Comparison of ENCODE assay signal across 7 cellular contexts in the genomic region with DNA sequence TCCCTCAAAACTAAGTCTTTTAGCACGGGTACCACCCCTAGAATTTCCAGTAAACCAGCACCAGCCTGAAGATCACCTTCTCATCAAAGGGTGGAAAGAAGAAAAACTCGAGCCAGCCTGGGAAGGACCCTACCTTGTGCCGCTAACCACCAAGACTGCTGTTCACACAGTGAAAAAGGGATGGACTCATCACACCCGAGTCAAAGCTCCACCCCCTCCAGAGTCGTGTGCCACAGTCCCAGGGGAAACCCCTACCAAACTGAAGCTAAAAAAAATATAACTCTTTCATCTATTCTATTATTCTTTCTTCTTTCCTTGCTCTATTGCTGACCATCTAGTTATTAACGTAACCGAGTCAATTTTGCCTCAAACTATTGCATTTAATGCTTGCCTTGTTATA. TPM values are rescaled to one million over a fixed set of nuclear protein-coding genes. Genes with fewer than 3 reads are reported as not detected.
"Had no signal": no experiment of that assay in that cellular context is flagged by ENCODE, and none has a peak within 500 bp of the region (broad histone marks: within the 10 kb centered on the region; RNA-seq: fewer than 3 reads in every experiment).

No MANE protein-coding gene starts in this region.

RNA-seq across cellular contexts. Expression of a gene that starts 13.2 kb away (rescaled TPM):
- total RNA-seq: activated CD4-positive, alpha-beta memory T cell treated with anti-CD3 and anti-CD28 coated beads for 36 hours; activated CD4-positive, alpha-beta T cell treated with anti-CD3 and anti-CD28 coated beads, Interleukin-2, amount 10 ng/mL, durations not matched to agents 24 days and 14 days; activated T-cell treated with anti-CD3 and anti-CD28 coated beads, Interleukin-2, amount 50 U/mL, for 72 hours; T-helper 1 cell treated with Interleukin-12 subunit alpha and Interleukin-12 subunit beta and Interleukin-4 antibody, amounts not matched to agents 30 ng/mL and 1 ng/mL, for 36 hours had no signal

RNA-seq across cellular contexts. Expression of a gene that starts 56.6 kb away (rescaled TPM):
- total RNA-seq: activated CD4-positive, alpha-beta memory T cell treated with anti-CD3 and anti-CD28 coated beads for 36 hours; activated CD4-positive, alpha-beta T cell treated with anti-CD3 and anti-CD28 coated beads, Interleukin-2, amount 10 ng/mL, durations not matched to agents 24 days and 14 days; activated T-cell treated with anti-CD3 and anti-CD28 coated beads, Interleukin-2, amount 50 U/mL, for 72 hours; astrocyte; bronchial epithelial cell; foreskin keratinocyte; T-helper 1 cell treated with Interleukin-12 subunit alpha and Interleukin-12 subunit beta and Interleukin-4 antibody, amounts not matched to agents 30 ng/mL and 1 ng/mL, for 36 hours had no signal
- polyA plus RNA-seq: foreskin keratinocyte had no signal
